1 cellular context compared by ENCODE assay signal in genomic region chr18:21735452-21736015, GRCh38.
A peak's percentile ranks its signal among the peaks of the same experiment; 100 is the strongest.
TF ChIP-seq lines count a peak whose summit lies in the region.

No MANE protein-coding gene starts in this region.

TF ChIP-seq in K562, 482 proteins besides CTCF, POLR2A, EP300 and RAD21 (continues in another document):
- TF ChIP-seq SIN3A (IDR thresholded peaks at IDR 0.05; ENCODE audit: borderline replicate concordance in 2 of 2, control insufficient read depth in 1 of 2, low read depth in 2 of 2, low read length in 2 of 2): no peak
- TF ChIP-seq, protein P1, sequence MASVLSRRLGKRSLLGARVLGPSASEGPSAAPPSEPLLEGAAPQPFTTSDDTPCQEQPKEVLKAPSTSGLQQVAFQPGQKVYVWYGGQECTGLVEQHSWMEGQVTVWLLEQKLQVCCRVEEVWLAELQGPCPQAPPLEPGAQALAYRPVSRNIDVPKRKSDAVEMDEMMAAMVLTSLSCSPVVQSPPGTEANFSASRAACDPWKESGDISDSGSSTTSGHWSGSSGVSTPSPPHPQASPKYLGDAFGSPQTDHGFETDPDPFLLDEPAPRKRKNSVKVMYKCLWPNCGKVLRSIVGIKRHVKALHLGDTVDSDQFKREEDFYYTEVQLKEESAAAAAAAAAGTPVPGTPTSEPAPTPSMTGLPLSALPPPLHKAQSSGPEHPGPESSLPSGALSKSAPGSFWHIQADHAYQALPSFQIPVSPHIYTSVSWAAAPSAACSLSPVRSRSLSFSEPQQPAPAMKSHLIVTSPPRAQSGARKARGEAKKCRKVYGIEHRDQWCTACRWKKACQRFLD (CRISPR knock-in tag; IDR thresholded peaks at IDR 0.05): no peak
- peak; percentile 85 for TF ChIP-seq CBFA2T2 (conservative IDR thresholded peaks at IDR 0.05)
- TF ChIP-seq FOXM1 (IDR thresholded peaks at IDR 0.05; ENCODE audit: low read depth): peak; percentile 26; the same call in 1 of the 2 replicates
- no peak for TF ChIP-seq FOXM1 (CRISPR knock-in tag; IDR thresholded peaks at IDR 0.05; ENCODE audit: low read depth)
- TF ChIP-seq PTTG1 (tag; IDR thresholded peaks at IDR 0.05; ENCODE audit: low read depth): no peak
- TF ChIP-seq ZBTB12 (CRISPR knock-in tag; IDR thresholded peaks at IDR 0.05): peak; percentile 30; the same call in 1 of the 2 replicates
- TF ChIP-seq ZNF274 (IDR thresholded peaks at IDR 0.05; ENCODE audit: borderline replicate concordance, low read depth, low read length): no peak
- TF ChIP-seq SMARCE1 (IDR thresholded peaks at IDR 0.05): peak; percentile 68
- no peak for TF ChIP-seq ZNF23 (CRISPR knock-in tag; IDR thresholded peaks at IDR 0.05)
- 0 out of 2 replicates have a peak, but pooled peaks have one; percentile 21 for TF ChIP-seq EHMT2 (IDR thresholded peaks at IDR 0.05)
- no peak for TF ChIP-seq CBX2 (IDR thresholded peaks at IDR 0.05; ENCODE audit: insufficient read depth, low read length, poor library complexity, severe bottlenecking)
- TF ChIP-seq CHD2 (IDR thresholded peaks at IDR 0.05; ENCODE audit: low read depth, low read length): peak; percentile 56; the same call in 1 of the 2 replicates
- TF ChIP-seq, protein P2, sequence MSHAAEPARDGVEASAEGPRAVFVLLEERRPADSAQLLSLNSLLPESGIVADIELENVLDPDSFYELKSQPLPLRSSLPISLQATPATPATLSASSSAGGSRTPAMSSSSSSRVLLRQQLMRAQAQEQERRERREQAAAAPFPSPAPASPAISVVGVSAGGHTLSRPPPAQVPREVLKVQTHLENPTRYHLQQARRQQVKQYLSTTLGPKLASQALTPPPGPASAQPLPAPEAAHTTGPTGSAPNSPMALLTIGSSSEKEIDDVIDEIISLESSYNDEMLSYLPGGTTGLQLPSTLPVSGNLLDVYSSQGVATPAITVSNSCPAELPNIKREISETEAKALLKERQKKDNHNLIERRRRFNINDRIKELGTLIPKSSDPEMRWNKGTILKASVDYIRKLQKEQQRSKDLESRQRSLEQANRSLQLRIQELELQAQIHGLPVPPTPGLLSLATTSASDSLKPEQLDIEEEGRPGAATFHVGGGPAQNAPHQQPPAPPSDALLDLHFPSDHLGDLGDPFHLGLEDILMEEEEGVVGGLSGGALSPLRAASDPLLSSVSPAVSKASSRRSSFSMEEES (CRISPR knock-in tag; IDR thresholded peaks at IDR 0.05): no peak
- TF ChIP-seq JUNB (CRISPR knock-in tag; conservative IDR thresholded peaks at IDR 0.05): no peak
- peak; percentile 87 for TF ChIP-seq ARID1B (IDR thresholded peaks at IDR 0.05)
- peak; percentile 47 for TF ChIP-seq MEIS2 (IDR thresholded peaks at IDR 0.05; ENCODE audit: partially characterized antibody)
- peak; percentile 39; the same call in 1 of the 2 replicates for TF ChIP-seq ELF1 (tag; IDR thresholded peaks at IDR 0.05)
- no peak for TF ChIP-seq KLF10 (CRISPR knock-in tag; IDR thresholded peaks at IDR 0.05)
- TF ChIP-seq RBFOX2 (IDR thresholded peaks at IDR 0.05; ENCODE audit: low read depth, low read length): peak; percentile 77
- TF ChIP-seq, protein P3, sequence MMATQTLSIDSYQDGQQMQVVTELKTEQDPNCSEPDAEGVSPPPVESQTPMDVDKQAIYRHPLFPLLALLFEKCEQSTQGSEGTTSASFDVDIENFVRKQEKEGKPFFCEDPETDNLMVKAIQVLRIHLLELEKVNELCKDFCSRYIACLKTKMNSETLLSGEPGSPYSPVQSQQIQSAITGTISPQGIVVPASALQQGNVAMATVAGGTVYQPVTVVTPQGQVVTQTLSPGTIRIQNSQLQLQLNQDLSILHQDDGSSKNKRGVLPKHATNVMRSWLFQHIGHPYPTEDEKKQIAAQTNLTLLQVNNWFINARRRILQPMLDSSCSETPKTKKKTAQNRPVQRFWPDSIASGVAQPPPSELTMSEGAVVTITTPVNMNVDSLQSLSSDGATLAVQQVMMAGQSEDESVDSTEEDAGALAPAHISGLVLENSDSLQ (IDR thresholded peaks at IDR 0.05): peak; percentile 21; the same call in 1 of the 2 replicates
- no peak for TF ChIP-seq ZNF184 (CRISPR knock-in tag; IDR thresholded peaks at IDR 0.05)
- no peak for TF ChIP-seq THRB (CRISPR knock-in tag; conservative IDR thresholded peaks at IDR 0.05)
- TF ChIP-seq ZNF583 (CRISPR knock-in tag; IDR thresholded peaks at IDR 0.05): no peak
- no peak for TF ChIP-seq ZBTB8A (IDR thresholded peaks at IDR 0.05; ENCODE audit: partially characterized antibody)
- no peak for TF ChIP-seq ZNF277 (CRISPR knock-in tag; IDR thresholded peaks at IDR 0.05; ENCODE audit: borderline replicate concordance)
- TF ChIP-seq SMARCC2 (IDR thresholded peaks at IDR 0.05; ENCODE audit: low read depth): no peak
- no peak for TF ChIP-seq ZNF253 (CRISPR knock-in tag; conservative IDR thresholded peaks at IDR 0.05)
- TF ChIP-seq STAT5A (IDR thresholded peaks at IDR 0.05; ENCODE audit: borderline replicate concordance, low read length): peak; percentile 52
- no peak for TF ChIP-seq NR2C1 (IDR thresholded peaks at IDR 0.05)
- peak; percentile 19; the same call in 1 of the 2 replicates for TF ChIP-seq NR2C1 (tag; IDR thresholded peaks at IDR 0.05)
- 0 out of 2 replicates have a peak, but pooled peaks have one; percentile 68 for TF ChIP-seq ZNF197 (CRISPR knock-in tag; IDR thresholded peaks at IDR 0.05; ENCODE audit: low read depth)
- TF ChIP-seq RBM14 (IDR thresholded peaks at IDR 0.05; ENCODE audit: borderline replicate concordance, insufficient read depth, low read depth, low read length): no peak
- TF ChIP-seq EZH2 (IDR thresholded peaks at IDR 0.05; ENCODE audit: borderline replicate concordance, low read depth, low read length): no peak
- TF ChIP-seq ZNF79 (CRISPR knock-in tag; IDR thresholded peaks at IDR 0.05; ENCODE audit: low read depth): no peak
- TF ChIP-seq PHF8 (IDR thresholded peaks at IDR 0.05; ENCODE audit: borderline replicate concordance, low read length): peak; percentile 37; the same call in 1 of the 2 replicates
- TF ChIP-seq MGA (IDR thresholded peaks at IDR 0.05): 0 out of 2 replicates have a peak, but pooled peaks have one; percentile 23
- TF ChIP-seq SNIP1 (IDR thresholded peaks at IDR 0.05; ENCODE audit: low read depth): no peak
- peak; percentile 96 to 99 for TF ChIP-seq FOXA3 (CRISPR knock-in tag; conservative IDR thresholded peaks at IDR 0.05 in 1 of 2, IDR thresholded peaks at IDR 0.05 in 1 of 2)
- TF ChIP-seq NFIC (IDR thresholded peaks at IDR 0.05): peak; percentile 57
- TF ChIP-seq BHLHE40 (IDR thresholded peaks at IDR 0.05; ENCODE audit: low read length): no peak
- no peak for TF ChIP-seq NR2C2 (CRISPR knock-in tag; IDR thresholded peaks at IDR 0.05)
- TF ChIP-seq NR2C2 (tag; IDR thresholded peaks at IDR 0.05): peak; percentile 63
- TF ChIP-seq ZSCAN32 (CRISPR knock-in tag; IDR thresholded peaks at IDR 0.05): no peak
- TF ChIP-seq POLR2G (IDR thresholded peaks at IDR 0.05; ENCODE audit: low read depth, low read length): peak; percentile 64
- 0 out of 2 replicates have a peak, but pooled peaks have one; percentile 50 for TF ChIP-seq GATA2 (CRISPR knock-in tag; IDR thresholded peaks at IDR 0.05)
- peak; percentile 35; the same call in 1 of the 2 replicates for TF ChIP-seq MTA2 (IDR thresholded peaks at IDR 0.05; ENCODE audit: low read depth)
- 0 out of 2 replicates have a peak, but pooled peaks have one; percentile 34 for TF ChIP-seq RB1 (IDR thresholded peaks at IDR 0.05; ENCODE audit: low read depth)
- no peak for TF ChIP-seq ZNF282 (CRISPR knock-in tag; IDR thresholded peaks at IDR 0.05)
- no peak for TF ChIP-seq RBM25 (IDR thresholded peaks at IDR 0.05; ENCODE audit: low read depth, low read length, severe bottlenecking)
- TF ChIP-seq ATF1 (CRISPR knock-in tag; IDR thresholded peaks at IDR 0.05): no peak
- peak; percentile 86 for TF ChIP-seq ATF1 (tag; IDR thresholded peaks at IDR 0.05)
- peak; percentile 76 for TF ChIP-seq ZNF584 (CRISPR knock-in tag; IDR thresholded peaks at IDR 0.05; ENCODE audit: low read depth)
